ENCODE assay signal across 1 cellular context in the genomic region with DNA sequence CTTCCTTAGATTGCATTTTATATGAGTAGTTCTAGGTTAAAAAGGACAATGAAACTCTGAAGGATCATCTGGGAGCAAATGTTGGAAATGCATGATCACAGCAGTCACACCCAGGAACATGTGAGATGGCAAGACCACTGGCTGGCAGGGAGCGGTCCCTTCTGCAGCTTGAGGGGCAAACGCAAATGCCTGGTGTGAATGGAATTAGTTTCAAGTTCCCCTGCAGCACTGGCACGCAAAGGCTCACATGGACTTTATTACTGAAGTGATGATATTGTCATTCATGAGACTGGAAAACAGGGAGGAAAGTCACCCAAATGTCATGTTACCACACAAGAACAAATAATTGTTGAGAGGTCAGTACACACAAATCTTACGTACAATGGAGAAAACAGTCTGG.
TF ChIP-seq lines count a peak whose summit lies in the region.

No MANE protein-coding gene starts in this region.

TF ChIP-seq in IMR-90, 13 proteins besides CTCF, POLR2A, EP300 and RAD21 (continued from another document):
- TF ChIP-seq, protein P1, sequence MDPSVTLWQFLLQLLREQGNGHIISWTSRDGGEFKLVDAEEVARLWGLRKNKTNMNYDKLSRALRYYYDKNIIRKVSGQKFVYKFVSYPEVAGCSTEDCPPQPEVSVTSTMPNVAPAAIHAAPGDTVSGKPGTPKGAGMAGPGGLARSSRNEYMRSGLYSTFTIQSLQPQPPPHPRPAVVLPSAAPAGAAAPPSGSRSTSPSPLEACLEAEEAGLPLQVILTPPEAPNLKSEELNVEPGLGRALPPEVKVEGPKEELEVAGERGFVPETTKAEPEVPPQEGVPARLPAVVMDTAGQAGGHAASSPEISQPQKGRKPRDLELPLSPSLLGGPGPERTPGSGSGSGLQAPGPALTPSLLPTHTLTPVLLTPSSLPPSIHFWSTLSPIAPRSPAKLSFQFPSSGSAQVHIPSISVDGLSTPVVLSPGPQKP (IDR thresholded peaks at IDR 0.05; ENCODE audit: borderline replicate concordance, low read depth, low read length) = no peak
- no peak for TF ChIP-seq MAFK (IDR thresholded peaks at IDR 0.05; ENCODE audit: low read depth, low read length)
